ENCODE assay signal across 10 cellular contexts in genomic region chr6:131949615-131949908, GRCh38. TPM values are rescaled to one million over a fixed set of nuclear protein-coding genes. Genes with fewer than 3 reads are reported as not detected.
DNase-seq lines count a peak whose midpoint lies in the region; ATAC-seq and TF ChIP-seq lines count a peak whose summit lies in the region.
"Had no signal": no experiment of that assay in that cellular context is flagged by ENCODE, and none has a peak within 500 bp of the region (broad histone marks: within the 10 kb centered on the region; RNA-seq: fewer than 3 reads in every experiment).

No MANE protein-coding gene starts in this region.

- WGBS in spleen, 5 donors = 53 to 75% (median 59%) methylated on average over 3 of the region's 3 CpGs

- intact Hi-C loops in spleen (cut with DNase I; ENCODE audit: low total_unique reads) = no loop called here

- H3K27me3 ChIP-seq in HUES48 (ENCODE audit: control insufficient read depth, insufficient read depth, low read length) (no peaks in the 10 kb centered on the region), spleen (replicated peaks in 1 of 7) (peaks cover 0 to 54% (median 12%) of the 10 kb centered on the region in 7 donors)
- H3K27me3 ChIP-seq in effector memory CD4-positive, alpha-beta T cell (replicated peaks; ENCODE audit: control insufficient read depth, insufficient read depth, low read length, poor library complexity, severe bottlenecking) = peaks cover 18% of the 10 kb centered on the region

- TF ChIP-seq POLR2A in spleen (IDR thresholded peaks at IDR 0.05) = no peak

- H3K4me1 ChIP-seq in HUES48 (ENCODE audit: control insufficient read depth, insufficient read depth, low read length) = peaks cover 43% of the 10 kb centered on the region
- peaks cover 5 to 44% (median 14%) of the 10 kb centered on the region in 6 donors for H3K4me1 ChIP-seq in spleen
- peaks cover 3% of the 10 kb centered on the region for H3K4me1 ChIP-seq in effector memory CD4-positive, alpha-beta T cell (ENCODE audit: control insufficient read depth, insufficient read depth, low read length, poor library complexity, severe bottlenecking)

- ATAC-seq in GM19452 (IDR thresholded peaks at IDR 0.05; ENCODE audit: unreplicated experiment) = no peak
- ATAC-seq: GM12878 had no signal

- H3K36me3 ChIP-seq in HUES48 (ENCODE audit: control insufficient read depth, insufficient read depth, low read length) = peaks cover 29% of the 10 kb centered on the region
- peaks cover 0 to 12% (median 0%) of the 10 kb centered on the region in 6 donors for H3K36me3 ChIP-seq in spleen
- H3K36me3 ChIP-seq in effector memory CD4-positive, alpha-beta T cell (ENCODE audit: control insufficient read depth, insufficient read depth, low read length) = no peaks in the 10 kb centered on the region

- DNase-seq in kidney glomerular epithelial cell (lab: John Stamatoyannopoulos, UW) (peak; percentile 92), spleen (no peak), glomerular visceral epithelial cell (ENCODE audit: extremely low spot score) (no peak)
- DNase-seq in stimulated activated CD4-positive, alpha-beta T cell treated with anti-CD3 and anti-CD28 coated beads, Interleukin-12 subunit alpha, Interleukin-12 subunit beta, amount 100 ng/mL, for 4 hours = no peak
- DNase-seq in effector memory CD4-positive, alpha-beta T cell = no peak
- DNase-seq: stimulated activated CD4-positive, alpha-beta T cell treated with anti-CD3 and anti-CD28 coated beads, Interleukin-4, amount 100 ng/mL, for 24 hours had no signal

- H3K27ac ChIP-seq in HUES48 (ENCODE audit: low read depth, low read length) = peak overlapping the region; percentile 54
- H3K27ac ChIP-seq in cingulate gyrus (ENCODE audit: low read depth, low read length) = peak overlapping the region; percentile 57
- H3K27ac ChIP-seq in spleen = peak overlapping the region; percentile 60 to 92 (median 88)
- H3K27ac ChIP-seq in effector memory CD4-positive, alpha-beta T cell (ENCODE audit: insufficient read depth, low read length, poor library complexity, severe bottlenecking) = no peak overlapping the region

- TF ChIP-seq CTCF in spleen (IDR thresholded peaks at IDR 0.05 in 8 of 11, conservative IDR thresholded peaks at IDR 0.05 in 3 of 11) = no peak

- peak overlapping the region; percentile 87 for H3K4me3 ChIP-seq in HUES48 (ENCODE audit: low read depth, low read length)
- peak overlapping the region; percentile 48 to 82 (median 60) for H3K4me3 ChIP-seq in spleen
- no peak overlapping the region for H3K4me3 ChIP-seq in effector memory CD4-positive, alpha-beta T cell (ENCODE audit: insufficient read depth, low read depth, low read length, poor library complexity, severe bottlenecking)
- H3K4me3 ChIP-seq: GM12878 had no signal

- H3K9me3 ChIP-seq in HUES48 (ENCODE audit: control insufficient read depth, insufficient read depth, low read length) (no peaks in the 10 kb centered on the region), spleen (no peaks in the 10 kb centered on the region)
- H3K9me3 ChIP-seq in effector memory CD4-positive, alpha-beta T cell (ENCODE audit: control insufficient read depth, low read length) = no peaks in the 10 kb centered on the region

- peak overlapping the region; percentile 90 for H3K9ac ChIP-seq in HUES48 (ENCODE audit: low read depth, low read length)

RNA-seq across cellular contexts. Expression of gene CCN2, which starts 1.6 kb away (rescaled TPM):
- 100 to 1,000 TPM; 253 to 556 (median 319) TPM for total RNA-seq in spleen
- polyA plus RNA-seq in spleen = 100 to 1,000 TPM in 1 of 3 donors, 10 to 100 TPM in 2; 20.6 to 115 (median 74.2) TPM
